ENCODE assay signal across 22 cellular contexts in the genomic region with DNA sequence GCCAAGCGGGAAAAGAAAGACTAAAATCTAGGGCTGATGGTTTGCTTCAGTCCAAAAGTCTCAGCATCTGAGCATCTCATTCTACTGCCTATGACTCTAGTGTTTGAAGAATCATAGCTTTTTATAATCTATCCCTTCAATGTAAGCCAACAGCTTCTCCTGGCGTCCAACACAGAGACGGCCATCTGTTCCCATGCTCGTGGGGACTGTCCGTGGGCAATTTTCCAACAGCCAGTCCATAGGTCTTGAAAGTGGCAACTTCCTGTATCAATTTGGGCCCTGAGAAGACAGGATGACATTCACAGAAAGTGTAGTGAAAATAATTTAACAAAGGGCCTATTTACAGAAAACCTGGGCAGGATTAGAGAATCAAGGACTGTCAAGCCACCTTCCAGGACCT.
"Had no signal": no experiment of that assay in that cellular context is flagged by ENCODE, and none has a peak within 500 bp of the region (broad histone marks: within the 10 kb centered on the region; RNA-seq: fewer than 3 reads in every experiment).

No MANE protein-coding gene starts in this region.

- H3K27me3 Mint-ChIP-seq: activated B cell treated with CpG ODN at 0.5 μM for 24 hours; naive B cell; stimulated activated naive CD8-positive, alpha-beta T cell treated with anti-CD3 and anti-CD28 coated beads, Interleukin-15, Interleukin-2, amounts not matched to agents 100 ng/mL and 50 ng/mL, for 24 hours had no signal

- H3K27ac Mint-ChIP-seq: activated B cell treated with CpG ODN at 0.5 μM for 24 hours; activated CD8-positive, alpha-beta T cell treated with anti-CD3 and anti-CD28 coated beads, Interleukin-2, amount 10 ng/mL, durations not matched to agents 7 days and 5 days; neural progenitor cell; stimulated activated naive CD8-positive, alpha-beta T cell treated with anti-CD3 and anti-CD28 coated beads, Interleukin-15, Interleukin-2, amounts not matched to agents 100 ng/mL and 50 ng/mL, for 24 hours had no signal

- H3K36me3 Mint-ChIP-seq: activated naive CD4-positive, alpha-beta T cell treated with anti-CD3 and anti-CD28 coated beads, Interleukin-2, amount 50 U/mL, for 72 hours; naive B cell; neural progenitor cell had no signal

- H3K27me3 ChIP-seq: body of pancreas, left lung, neural progenitor cell, ovary, suprapubic skin, upper lobe of right lung had no signal

- H3K9me3 Mint-ChIP-seq: neural progenitor cell had no signal

- ATAC-seq: activated CD8-positive, alpha-beta T cell treated with anti-CD3 and anti-CD28 coated beads, Interleukin-2, amount 10 ng/mL, durations not matched to agents 7 days and 5 days; activated naive CD4-positive, alpha-beta T cell treated with anti-CD3 and anti-CD28 coated beads, Interleukin-2, amount 50 U/mL, for 72 hours; body of pancreas; left lung; sciatic nerve; upper lobe of right lung had no signal

- H3K4me1 Mint-ChIP-seq: activated B cell treated with CpG ODN at 0.5 μM for 24 hours, naive B cell, neural progenitor cell had no signal

- H3K4me3 Mint-ChIP-seq: activated B cell treated with CpG ODN at 0.5 μM for 24 hours; activated CD8-positive, alpha-beta T cell treated with anti-CD3 and anti-CD28 coated beads, Interleukin-2, amount 10 ng/mL, durations not matched to agents 7 days and 5 days; naive B cell; neural progenitor cell; stimulated activated naive CD8-positive, alpha-beta T cell treated with anti-CD3 and anti-CD28 coated beads, Interleukin-15, Interleukin-2, amounts not matched to agents 100 ng/mL and 50 ng/mL, for 24 hours had no signal

- H3K9me3 ChIP-seq: body of pancreas, left lung, ovary, suprapubic skin, upper lobe of right lung had no signal

- DNase-seq: activated B cell treated with CpG ODN at 0.5 μM for 24 hours; activated CD4-positive, alpha-beta T cell treated with anti-CD3 and anti-CD28 coated beads for 48 hours; activated CD8-positive, alpha-beta memory T cell treated with anti-CD3 and anti-CD28 coated beads, Interleukin-2, amount 50 U/mL, for 4 hours; activated CD8-positive, alpha-beta T cell treated with anti-CD3 and anti-CD28 coated beads, Interleukin-2, amount 10 ng/mL, durations not matched to agents 7 days and 5 days; activated effector memory CD4-positive, alpha-beta T cell treated with anti-CD3 and anti-CD28 coated beads, Interleukin-2, amount 50 U/mL, for 16 hours; activated T-cell treated with anti-CD3 and anti-CD28 coated beads, Interleukin-2, amount 50 U/mL, for 48 hours; amniotic stem cell; body of pancreas; central memory CD4-positive, alpha-beta T cell; effector memory CD4-positive, alpha-beta T cell; foreskin fibroblast; kidney; left lung; mammary epithelial cell; naive B cell; ovary; upper lobe of right lung had no signal

- H3K27ac ChIP-seq: body of pancreas, left lung, neural progenitor cell, ovary, suprapubic skin, upper lobe of right lung had no signal
